In the genomic region with DNA sequence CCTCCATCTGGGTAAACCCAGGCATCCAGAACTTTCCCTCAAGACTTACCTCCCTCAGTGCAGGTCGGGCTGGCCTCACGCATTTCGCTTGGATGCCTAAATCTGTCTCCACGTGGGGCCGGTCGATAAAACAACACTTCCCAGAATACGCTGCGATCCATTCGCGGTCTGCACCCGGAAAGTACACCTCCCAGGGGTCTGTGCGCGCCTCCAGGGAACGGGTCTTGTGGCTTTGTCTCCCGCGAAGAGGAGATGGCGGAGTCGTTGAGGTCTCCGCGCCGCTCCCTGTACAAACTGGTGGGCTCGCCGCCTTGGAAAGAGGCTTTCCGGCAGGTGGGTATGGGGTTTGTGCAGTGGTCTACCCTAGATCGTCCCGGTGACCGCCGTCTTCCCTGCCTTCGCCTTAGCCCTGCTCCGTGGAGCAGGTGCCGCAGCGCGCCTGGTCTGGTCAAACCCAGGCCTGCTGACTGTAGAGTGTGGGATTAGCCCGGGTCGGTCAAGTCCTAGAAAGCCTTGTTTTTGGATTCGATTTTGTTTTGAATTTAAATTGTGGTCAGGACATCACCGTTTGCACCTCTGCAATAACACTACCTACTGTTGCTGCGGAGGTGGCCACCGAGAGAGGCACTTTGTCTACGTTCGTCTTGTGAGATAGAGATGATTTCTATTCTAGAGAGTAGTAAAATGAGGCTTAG, we compare ENCODE assay signal across 8 cellular contexts. TPM values are rescaled to one million over a fixed set of nuclear protein-coding genes. Genes with fewer than 3 reads are reported as not detected.
A peak's percentile ranks its signal among the peaks of the same experiment; 100 is the strongest.
DNase-seq lines count a peak whose midpoint lies in the region; ATAC-seq lines count a peak whose summit lies in the region.

A gene with protein sequence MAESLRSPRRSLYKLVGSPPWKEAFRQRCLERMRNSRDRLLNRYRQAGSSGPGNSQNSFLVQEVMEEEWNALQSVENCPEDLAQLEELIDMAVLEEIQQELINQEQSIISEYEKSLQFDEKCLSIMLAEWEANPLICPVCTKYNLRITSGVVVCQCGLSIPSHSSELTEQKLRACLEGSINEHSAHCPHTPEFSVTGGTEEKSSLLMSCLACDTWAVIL (plus strand): TSS at position 224 of the 695 bp plus-strand sequence. CDS start 29 bp downstream, at position 253.

- H3K27me3 Mint-ChIP-seq in T-helper 1 cell treated with Interleukin-12 subunit alpha and Interleukin-12 subunit beta and Interleukin-4 antibody, amounts not matched to agents 30 μg/mL and 1 μg/mL, for 36 hours (ENCODE audit: low read depth), result no peaks in the 10 kb centered on the region

- H3K36me3 Mint-ChIP-seq in T-helper 1 cell treated with Interleukin-12 subunit alpha and Interleukin-12 subunit beta and Interleukin-4 antibody, amounts not matched to agents 30 μg/mL and 1 μg/mL, for 36 hours (ENCODE audit: low read depth), result peaks cover 24% of the 10 kb centered on the region

- peak within 1 kb of the TSS; percentile 98 for H3K27ac Mint-ChIP-seq in T-helper 1 cell treated with Interleukin-12 subunit alpha and Interleukin-12 subunit beta and Interleukin-4 antibody, amounts not matched to agents 30 μg/mL and 1 μg/mL, for 36 hours

- peaks cover 27% of the 10 kb centered on the region for H3K4me1 Mint-ChIP-seq in T-helper 1 cell treated with Interleukin-12 subunit alpha and Interleukin-12 subunit beta and Interleukin-4 antibody, amounts not matched to agents 30 μg/mL and 1 μg/mL, for 36 hours (ENCODE audit: low read depth)

- intact Hi-C loops in sciatic nerve (cut with DNase I), result no loop called here

- DNase-seq in NCI-H146 treated with DMSO at 0.1 percent for 48 hours (lab: John Stamatoyannopoulos, UW; ENCODE audit: unreplicated experiment), result peak; percentile 96
- DNase-seq in anterior cingulate cortex (lab: John Stamatoyannopoulos, UW), result peak in 57 of 58 donors; percentile 54 to 99 (median 93)
- peak; percentile 73 to 99 (median 92) for DNase-seq in hypothalamus (lab: John Stamatoyannopoulos, UW)
- peak; percentile 91 for DNase-seq in sciatic nerve (ENCODE audit: low spot score)
- DNase-seq in NAMALWA (ENCODE audit: low spot score), result no peak

- H3K9me3 Mint-ChIP-seq in T-helper 1 cell treated with Interleukin-12 subunit alpha and Interleukin-12 subunit beta and Interleukin-4 antibody, amounts not matched to agents 30 μg/mL and 1 μg/mL, for 36 hours, result no peaks in the 10 kb centered on the region

- peak within 1 kb of the TSS; percentile 96 for H3K4me3 Mint-ChIP-seq in T-helper 1 cell treated with Interleukin-12 subunit alpha and Interleukin-12 subunit beta and Interleukin-4 antibody, amounts not matched to agents 30 μg/mL and 1 μg/mL, for 36 hours

- ATAC-seq in GM18498 (IDR thresholded peaks at IDR 0.05; ENCODE audit: unreplicated experiment), result peak; percentile 56
- ATAC-seq in HG02763 (IDR thresholded peaks at IDR 0.05; ENCODE audit: unreplicated experiment), result peak; percentile 51
- ATAC-seq in sciatic nerve, result peak; percentile 92

RNA-seq across cellular contexts. Expression of the gene that starts here (rescaled TPM):
- total RNA-seq in sciatic nerve, result 32.5 TPM
